8 cellular contexts compared by ENCODE assay signal in genomic region chr1:84078108-84078823, GRCh38.
A peak's percentile ranks its signal among the peaks of the same experiment; 100 is the strongest.
DNase-seq lines count a peak whose midpoint lies in the region; ATAC-seq and TF ChIP-seq lines count a peak whose summit lies in the region.

No MANE protein-coding gene starts in this region.

- ATAC-seq in GM21423 (IDR thresholded peaks at IDR 0.05; ENCODE audit: unreplicated experiment) (peak; percentile 31), natural killer cell (peak; percentile 45 to 54 (median 48)), HG03039 (IDR thresholded peaks at IDR 0.05; ENCODE audit: unreplicated experiment) (no peak)

- H3K27ac Mint-ChIP-seq in natural killer cell: peak overlapping the region in 1 of 2 donors; percentile 85

- DNase-seq in NCI-H2171 treated with DMSO at 0.1 percent for 48 hours (lab: John Stamatoyannopoulos, UW): peak; percentile 36
- DNase-seq in NCI-H2171 (lab: John Stamatoyannopoulos, UW): no peak
- DNase-seq in HPDE6-E6E7 (ENCODE audit: extremely low spot score): peak; percentile 17
- peak; percentile 31 for DNase-seq in fibroblast of mammary gland (ENCODE audit: low read depth)
- no peak for DNase-seq in natural killer cell

- peaks cover 13 to 15% of the 10 kb centered on the region in 2 donors for H3K4me1 Mint-ChIP-seq in natural killer cell

- no peaks in the 10 kb centered on the region for H3K27me3 Mint-ChIP-seq in natural killer cell (ENCODE audit: low read depth in 2 of 2)

- H3K36me3 Mint-ChIP-seq in natural killer cell: no peaks in the 10 kb centered on the region

- peak overlapping the region; percentile 77 for H3K4me3 ChIP-seq in fibroblast of mammary gland (ENCODE audit: control insufficient read depth, low read depth, low read length)

- H3K4me3 Mint-ChIP-seq in natural killer cell: peak overlapping the region; percentile 93

- intact Hi-C loops in natural killer cell (cut with micrococcal nuclease): no loop called here

- H3K9me3 Mint-ChIP-seq in natural killer cell: no peaks in the 10 kb centered on the region

- TF ChIP-seq CTCF in VCaP (conservative IDR thresholded peaks at IDR 0.05) (no peak), fibroblast of mammary gland (conservative IDR thresholded peaks at IDR 0.05; ENCODE audit: control insufficient read depth, insufficient read depth, low read depth, low read length) (no peak), natural killer cell (IDR thresholded peaks at IDR 0.05) (no peak)

- H3K27ac ChIP-seq in VCaP: peak overlapping the region; percentile 85

Comparison
In these comparisons a context has a peak if more than half of its experiments do, and no peak if none do; other contexts are left out.
1. DNase-seq: peak in NCI-H2171 treated with DMSO at 0.1 percent for 48 hours (single experiment), HPDE6-E6E7 (single experiment) and fibroblast of mammary gland (single experiment); none in NCI-H2171 (single experiment) and natural killer cell (single experiment).